ENCODE assay signal across 9 cellular contexts in the genomic region with DNA sequence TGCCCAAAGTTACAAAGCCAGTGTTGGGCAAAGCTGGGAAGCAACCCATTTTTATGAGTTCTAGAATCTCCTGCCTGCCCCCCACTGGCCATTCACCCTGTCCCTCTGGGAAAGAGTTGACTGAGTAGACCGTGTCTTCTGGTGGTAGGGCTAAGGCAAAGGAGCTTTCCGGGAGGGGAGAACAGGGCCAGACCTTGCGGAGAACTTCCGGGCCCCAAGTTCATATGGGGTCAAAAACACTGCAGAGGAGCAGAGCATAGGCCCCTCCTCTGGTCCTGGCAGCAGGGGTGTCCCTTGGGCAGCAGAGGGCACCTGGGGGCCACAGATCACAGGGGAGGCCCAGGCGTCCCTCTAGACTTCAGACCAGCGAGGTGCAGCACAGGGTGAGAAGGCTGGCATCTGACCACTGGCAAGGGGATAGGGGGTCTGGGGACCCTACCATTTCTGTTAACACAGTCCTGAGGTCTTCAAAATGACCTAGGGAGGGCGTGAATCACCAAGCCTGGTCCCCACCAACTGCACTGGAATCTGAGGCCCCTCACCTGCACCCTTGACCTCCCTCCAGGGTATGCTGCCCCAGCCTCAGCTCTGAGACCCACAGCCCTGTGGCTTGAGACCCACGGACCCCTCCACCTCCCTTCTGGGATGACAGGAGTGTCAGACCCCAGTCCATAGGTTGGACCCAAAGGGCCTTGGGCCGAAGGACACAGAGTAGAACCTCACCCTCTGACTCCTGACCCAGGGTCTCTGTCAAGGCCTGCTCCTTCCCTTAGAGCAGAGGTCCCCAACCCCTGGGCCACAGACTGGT. TPM values are rescaled to one million over a fixed set of nuclear protein-coding genes. Genes with fewer than 3 reads are reported as not detected.
DNase-seq lines count a peak whose midpoint lies in the region; ATAC-seq and TF ChIP-seq lines count a peak whose summit lies in the region.
"Had no signal": no experiment of that assay in that cellular context is flagged by ENCODE, and none has a peak within 500 bp of the region (broad histone marks: within the 10 kb centered on the region; RNA-seq: fewer than 3 reads in every experiment).

No MANE protein-coding gene starts in this region.

- H2AFZ ChIP-seq in neural progenitor cell (replicated peaks), result no peak overlapping the region

- H3K36me3 ChIP-seq in DOHH2 (ENCODE audit: control insufficient read depth, low read length), result no peaks in the 10 kb centered on the region
- peaks cover 4% of the 10 kb centered on the region for H3K36me3 ChIP-seq in colonic mucosa
- H3K36me3 ChIP-seq in neural progenitor cell, result no peaks in the 10 kb centered on the region

- TF ChIP-seq CTCF in DOHH2 (IDR thresholded peaks at IDR 0.05; ENCODE audit: low read depth, low read length, poor library complexity, severe bottlenecking) (no peak), colonic mucosa (IDR thresholded peaks at IDR 0.05) (no peak), neural progenitor cell (IDR thresholded peaks at IDR 0.05) (no peak), endothelial cell (IDR thresholded peaks at IDR 0.05; ENCODE audit: unreplicated experiment) (no peak)

- no peak for ATAC-seq in GM18861 (IDR thresholded peaks at IDR 0.05; ENCODE audit: unreplicated experiment)

- H3K27me3 ChIP-seq in DOHH2 (ENCODE audit: control insufficient read depth, low read length), result no peaks in the 10 kb centered on the region
- H3K27me3 ChIP-seq in colonic mucosa, result no peaks in the 10 kb centered on the region
- no peaks in the 10 kb centered on the region for H3K27me3 ChIP-seq in neural progenitor cell

- H3K9me3 Mint-ChIP-seq in neural progenitor cell, result no peaks in the 10 kb centered on the region
- no peaks in the 10 kb centered on the region for H3K9me3 Mint-ChIP-seq in endothelial cell (ENCODE audit: unreplicated experiment)

- intact Hi-C loops in colonic mucosa (cut with DNase I), result no loop called here

- peaks cover 5% of the 10 kb centered on the region for H3K36me3 Mint-ChIP-seq in neural progenitor cell
- H3K36me3 Mint-ChIP-seq in endothelial cell (ENCODE audit: low read depth, unreplicated experiment), result peaks cover 20% of the 10 kb centered on the region

- H3K9ac ChIP-seq in colonic mucosa (ENCODE audit: low read depth in 2 of 2, low read length in 2 of 2) (no peak overlapping the region), neural progenitor cell (no peak overlapping the region)

- DNase-seq in MV-4-11 (lab: John Stamatoyannopoulos, UW) (peak; percentile 14), colonic mucosa (peak; percentile 40), neural progenitor cell (ENCODE audit: low spot score) (no peak), cerebellar cortex (ENCODE audit: low spot score) (no peak), NCI-H524 (lab: John Stamatoyannopoulos, UW) (no peak), endothelial cell (ENCODE audit: low spot score) (no peak)
- DNase-seq: NCI-H82 had no signal

- H3K27me3 Mint-ChIP-seq in neural progenitor cell (ENCODE audit: insufficient read depth, low read depth), result peaks cover 8% of the 10 kb centered on the region
- peaks cover 8% of the 10 kb centered on the region for H3K27me3 Mint-ChIP-seq in endothelial cell (ENCODE audit: unreplicated experiment)

- no peaks in the 10 kb centered on the region for H3F3A ChIP-seq in DOHH2 (ENCODE audit: control insufficient read depth, insufficient read depth)
- no peaks in the 10 kb centered on the region for H3F3A ChIP-seq in neural progenitor cell (ENCODE audit: low read depth)

- no peaks in the 10 kb centered on the region for H3K9me2 ChIP-seq in DOHH2 (replicated peaks; ENCODE audit: control insufficient read depth, low read length)

- no peak overlapping the region for H3K27ac ChIP-seq in DOHH2 (ENCODE audit: low read depth, low read length)
- H3K27ac ChIP-seq in colonic mucosa, result peak overlapping the region; percentile 47
- H3K27ac ChIP-seq in neural progenitor cell, result no peak overlapping the region

- H3K4me3 Mint-ChIP-seq in neural progenitor cell, result peak overlapping the region; percentile 88
- no peak overlapping the region for H3K4me3 Mint-ChIP-seq in endothelial cell (ENCODE audit: unreplicated experiment)

- H4K20me1 ChIP-seq in DOHH2 (ENCODE audit: control insufficient read depth, insufficient read depth, low read depth, low read length) (no peaks in the 10 kb centered on the region), neural progenitor cell (ENCODE audit: low read depth) (no peaks in the 10 kb centered on the region)

- H3K4me3 ChIP-seq in DOHH2 (ENCODE audit: low read length) (no peak overlapping the region), colonic mucosa (no peak overlapping the region), neural progenitor cell (no peak overlapping the region)

- peak overlapping the region; percentile 90; the same call in 1 of the 2 replicates for H3K4me2 ChIP-seq in DOHH2 (ENCODE audit: low read length)
- no peak overlapping the region for H3K4me2 ChIP-seq in neural progenitor cell

- H3K4me1 ChIP-seq in DOHH2 (ENCODE audit: control insufficient read depth, low read length) (peaks cover 24% of the 10 kb centered on the region), colonic mucosa (peaks cover 3% of the 10 kb centered on the region), neural progenitor cell (peaks cover 18% of the 10 kb centered on the region)

- H3K9me3 ChIP-seq in DOHH2 (ENCODE audit: control insufficient read depth, insufficient read depth, low read length) (no peaks in the 10 kb centered on the region), colonic mucosa (no peaks in the 10 kb centered on the region), neural progenitor cell (ENCODE audit: low read depth) (no peaks in the 10 kb centered on the region)

- H3K27ac Mint-ChIP-seq in neural progenitor cell (no peak overlapping the region), endothelial cell (ENCODE audit: unreplicated experiment) (no peak overlapping the region)

- H3K4me1 Mint-ChIP-seq in neural progenitor cell (peaks cover 19% of the 10 kb centered on the region), endothelial cell (ENCODE audit: unreplicated experiment) (peaks cover 6% of the 10 kb centered on the region)

- H3K79me2 ChIP-seq in DOHH2 (ENCODE audit: control insufficient read depth, low read length), result peaks cover 23% of the 10 kb centered on the region
- peaks cover 18% of the 10 kb centered on the region for H3K79me2 ChIP-seq in neural progenitor cell (ENCODE audit: low read depth)

RNA-seq across cellular contexts. Expression of a gene that starts 1.3 kb away (rescaled TPM):
- total RNA-seq in colonic mucosa, result 10 to 100 TPM; 70.4 to 89.8 TPM
- total RNA-seq in neural progenitor cell (ENCODE audit: low replicate concordance), result 17.6 and 46.1 TPM in 2 replicates
- total RNA-seq in endothelial cell (ENCODE audit: unreplicated experiment), result 55.1 TPM

RNA-seq across cellular contexts. Expression of a gene that starts 40.3 kb away (rescaled TPM):
- total RNA-seq in colonic mucosa, result 100 to 1,000 TPM; 519 to 905 TPM
- 13.0 and 17.7 TPM in 2 replicates for total RNA-seq in neural progenitor cell (ENCODE audit: low replicate concordance)
- total RNA-seq in endothelial cell (ENCODE audit: unreplicated experiment), result 13.4 TPM

Comparison
In these comparisons a context has a peak if more than half of its experiments do, and no peak if none do; other contexts are left out.
1. DNase-seq: peak in MV-4-11 (single experiment) and colonic mucosa (single experiment); none in neural progenitor cell (single experiment), cerebellar cortex (single experiment), NCI-H524 (0 of 2) and endothelial cell (single experiment).
2. RNA of a gene that starts 40.3 kb away (total RNA-seq): 519 to 905 TPM in colonic mucosa; 13.4 TPM in endothelial cell (single experiment) and 13.0 to 17.7 TPM in neural progenitor cell; every median in the first group is over 10 times any median in the second.